In genomic region chr21:25607812-25608737, GRCh38 we compare ENCODE assay signal across 7 cellular contexts. TPM values are rescaled to one million over a fixed set of nuclear protein-coding genes. Genes with fewer than 3 reads are reported as not detected.
DNase-seq lines count a peak whose midpoint lies in the region; ATAC-seq, FAIRE-seq and TF ChIP-seq lines count a peak whose summit lies in the region.

No MANE protein-coding gene starts in this region.

- DNase-seq in NCI-H1694 treated with DMSO at 0.1 percent for 48 hours (lab: John Stamatoyannopoulos, UW): peak; percentile 93
- peak; percentile 79 to 86 (median 83) for DNase-seq in body of pancreas
- DNase-seq in iPS DF 6.9 (ENCODE audit: low read depth, low spot score): no peak
- peak; percentile 92 for DNase-seq in sigmoid colon

- intact Hi-C loops in body of pancreas (cut with DNase I): no loop called here
- intact Hi-C loops in sigmoid colon (cut with DNase I): loop anchor here (1.0 to 10.0 kb wide), 5 partner anchors 31 to 1107 kb away; partner anchors contain the start of genes ATP5PF, GABPA and JAM2

- H3K4me3 ChIP-seq in body of pancreas: peak overlapping the region; percentile 67 to 73
- peak overlapping the region; percentile 74; the same call in 1 of the 2 replicates for H3K4me3 ChIP-seq in iPS DF 6.9 (ENCODE audit: low read length)
- peak overlapping the region; percentile 62 to 80 (median 68) for H3K4me3 ChIP-seq in sigmoid colon

- H3K4me1 ChIP-seq in body of pancreas (peaks cover 29% of the 10 kb centered on the region), iPS DF 6.9 (ENCODE audit: control insufficient read depth, insufficient read depth, low read length) (no peaks in the 10 kb centered on the region), sigmoid colon (peaks cover 0 to 29% (median 21%) of the 10 kb centered on the region in 4 donors)

- H3K27me3 ChIP-seq in body of pancreas (no peaks in the 10 kb centered on the region), iPS DF 6.9 (ENCODE audit: control insufficient read depth, insufficient read depth, low read length) (no peaks in the 10 kb centered on the region), sigmoid colon (no peaks in the 10 kb centered on the region)

- 3 to 5% methylated on average over 25 to 32 of the region's 32 CpGs for WGBS in body of pancreas, 2 donors
- no CpG with 5 or more reads among the region's 32 CpGs for WGBS in iPS DF 6.9 (ENCODE audit: insufficient coverage, insufficient read length)
- WGBS in sigmoid colon, 2 donors: 3 to 4% methylated on average over 32 of the region's 32 CpGs

- H3K36me3 ChIP-seq in body of pancreas (replicated peaks in 1 of 2; ENCODE audit: insufficient read depth in 1 of 2, low read depth in 2 of 2) (peaks cover 0 to under 1% of the 10 kb centered on the region in 2 donors), iPS DF 6.9 (ENCODE audit: control insufficient read depth, insufficient read depth, low read length) (no peaks in the 10 kb centered on the region), sigmoid colon (peaks cover 0 to 27% (median 0%) of the 10 kb centered on the region in 4 donors)

- peak; percentile 68 for ATAC-seq in GM18505 (IDR thresholded peaks at IDR 0.05; ENCODE audit: unreplicated experiment)
- ATAC-seq in HG02970 (IDR thresholded peaks at IDR 0.05; ENCODE audit: low FRiP score, unreplicated experiment): peak; percentile 66
- peak; percentile 92 for ATAC-seq in body of pancreas

- H3K27ac ChIP-seq in body of pancreas: peak overlapping the region; percentile 2 to 82 (median 77)
- no peak overlapping the region for H3K27ac ChIP-seq in iPS DF 6.9 (ENCODE audit: low read length)
- H3K27ac ChIP-seq in sigmoid colon: peak overlapping the region; percentile 79 to 82 (median 82)

- no peak for TF ChIP-seq EP300 in sigmoid colon (IDR thresholded peaks at IDR 0.05)

- no peak for TF ChIP-seq POLR2A in GM18505 (IDR thresholded peaks at IDR 0.05; ENCODE audit: borderline replicate concordance, extremely low read depth, insufficient read depth, insufficient read length)
- no peak for TF ChIP-seq POLR2A in body of pancreas (IDR thresholded peaks at IDR 0.05)
- no peak for TF ChIP-seq POLR2A in sigmoid colon (IDR thresholded peaks at IDR 0.05)

- TF ChIP-seq CTCF in body of pancreas (IDR thresholded peaks at IDR 0.05) (peak; percentile 74 to 95 (median 91)), sigmoid colon (IDR thresholded peaks at IDR 0.05) (peak; percentile 70 to 94 (median 89))

- H3K9me3 ChIP-seq in body of pancreas (no peaks in the 10 kb centered on the region), iPS DF 6.9 (ENCODE audit: control insufficient read depth, insufficient read depth, low read length) (no peaks in the 10 kb centered on the region), sigmoid colon (no peaks in the 10 kb centered on the region)

- FAIRE-seq in TTC549 (lab: Jason Lieb, UNC): peak; percentile 61

RNA-seq across cellular contexts. Expression of gene MRPL39, which starts 0.8 kb away (rescaled TPM):
- 1 to 10 TPM; 4.4 to 6.3 TPM for total RNA-seq in body of pancreas
- total RNA-seq in sigmoid colon: 10 to 100 TPM; 15.3 to 18.9 (median 17.5) TPM
- 10 to 100 TPM; 24.6 to 53.6 (median 38.4) TPM for polyA plus RNA-seq in sigmoid colon

RNA-seq across cellular contexts. Expression of gene JAM2, which starts 31.0 kb away (rescaled TPM):
- total RNA-seq in body of pancreas: 1 to 10 TPM in 1 of 2 donors, under 1 TPM in 1; 0.33 to 3.4 TPM
- total RNA-seq in sigmoid colon: 10 to 100 TPM; 13.0 to 31.6 (median 16.5) TPM
- polyA plus RNA-seq in sigmoid colon: 1 to 10 TPM in 2 of 3 donors, under 1 TPM in 1; 0.46 to 5.8 (median 1.8) TPM
